ENCODE assay signal across 33 cellular contexts in genomic region chr15:100566850-100567249, GRCh38. TPM values are rescaled to one million over a fixed set of nuclear protein-coding genes. Genes with fewer than 3 reads are reported as not detected.
"Had no signal": no experiment of that assay in that cellular context is flagged by ENCODE, and none has a peak within 500 bp of the region (broad histone marks: within the 10 kb centered on the region; RNA-seq: fewer than 3 reads in every experiment).

No MANE protein-coding gene starts in this region.

- H3K4me3 ChIP-seq: adrenal gland, body of pancreas, breast epithelium had no signal

- H3K4me1 ChIP-seq: adrenal gland, body of pancreas, breast epithelium had no signal

- H3K36me3 ChIP-seq: breast epithelium had no signal

- H3K27ac ChIP-seq: adrenal gland, body of pancreas, brain microvascular endothelial cell, breast epithelium had no signal

- H3K27me3 ChIP-seq: adrenal gland, body of pancreas, brain microvascular endothelial cell, breast epithelium had no signal

- DNase-seq: activated B cell treated with CpG ODN at 0.5 μM for 24 hours; activated CD4-positive, alpha-beta memory T cell treated with anti-CD3 and anti-CD28 coated beads for 36 hours; activated CD4-positive, alpha-beta T cell treated with anti-CD3 and anti-CD28 coated beads for 4 hours; activated CD4-positive, alpha-beta T cell treated with anti-CD3 and anti-CD28 coated beads, Interleukin-2, amount 10 ng/mL, durations not matched to agents 24 days and 14 days; activated CD4-positive, alpha-beta T cell treated with anti-CD3 and anti-CD28 coated beads, Interleukin-2, amount 50 U/mL, for 1 hour; activated CD4-positive, alpha-beta T cell treated with anti-CD3 and anti-CD28 coated beads, Interleukin-2, amount 50 U/mL, for 4 hours; activated CD4-positive, CD25-positive, alpha-beta regulatory T cell treated with anti-CD3 and anti-CD28 coated beads, Interleukin-2, amount 50 U/mL, for 72 hours; activated CD8-positive, alpha-beta memory T cell treated with anti-CD3 and anti-CD28 coated beads, Interleukin-2, amount 50 U/mL, for 4 hours; activated CD8-positive, alpha-beta T cell treated with anti-CD3 and anti-CD28 coated beads for 36 hours; activated effector memory CD4-positive, alpha-beta T cell treated with anti-CD3 and anti-CD28 coated beads, Interleukin-2, amount 50 U/mL, for 16 hours; activated gamma-delta T cell treated with Interleukin-2 at 50 U/mL for 16 hours; activated naive CD4-positive, alpha-beta T cell; activated naive CD4-positive, alpha-beta T cell treated with anti-CD3 and anti-CD28 coated beads for 36 hours; activated naive CD4-positive, alpha-beta T cell treated with anti-CD3 and anti-CD28 coated beads, Interleukin-2, amount 50 U/mL, for 16 hours; activated naive CD8-positive, alpha-beta T cell treated with anti-CD3 and anti-CD28 coated beads for 36 hours; activated T-cell treated with anti-CD3 and anti-CD28 coated beads for 4 hours; activated T-cell treated with anti-CD3 and anti-CD28 coated beads, Interleukin-2, amount 50 U/mL, for 1 hour; activated T-cell treated with anti-CD3 and anti-CD28 coated beads, Interleukin-2, amount 50 U/mL, for 4 hours; activated T-cell treated with anti-CD3 and anti-CD28 coated beads, Interleukin-2, amount 50 U/mL, for 72 hours; adrenal gland; amniotic stem cell; aorta; body of pancreas; brain microvascular endothelial cell; central memory CD4-positive, alpha-beta T cell; T-helper 1 cell; T-helper 2 cell; T-helper 9 cell had no signal

- H3K9me3 ChIP-seq: adrenal gland, body of pancreas, breast epithelium had no signal

- ATAC-seq: activated CD8-positive, alpha-beta T cell treated with anti-CD3 and anti-CD28 coated beads for 36 hours; activated naive CD4-positive, alpha-beta T cell treated with anti-CD3 and anti-CD28 coated beads, Interleukin-2, amount 50 U/mL, for 72 hours; activated T-cell treated with anti-CD3 and anti-CD28 coated beads, Interleukin-2, amount 50 U/mL, for 4 hours; activated T-cell treated with anti-CD3 and anti-CD28 coated beads, Interleukin-2, amount 50 U/mL, for 72 hours; activated T-helper 17 cell treated with anti-CD3 and anti-CD28 coated beads, Interleukin-2, amount 50 U/mL, for 72 hours; body of pancreas had no signal

- FAIRE-seq: astrocyte, TTC549 had no signal

RNA-seq across cellular contexts. Expression of gene CERS3, which starts 38.1 kb away (rescaled TPM):
- total RNA-seq: activated CD8-positive, alpha-beta T cell treated with anti-CD3 and anti-CD28 coated beads for 36 hours; adrenal gland; aorta; astrocyte had no signal
- polyA plus RNA-seq: aorta had no signal
